Comparison of ENCODE assay signal across 2 cellular contexts in genomic region chr1:43258370-43258769, GRCh38.
A peak's percentile ranks its signal among the peaks of the same experiment; 100 is the strongest.
TF ChIP-seq lines count a peak whose summit lies in the region.

No MANE protein-coding gene starts in this region.

TF ChIP-seq in HepG2, 621 proteins besides CTCF, POLR2A, EP300 and RAD21:
- no peak for TF ChIP-seq ZBTB21 (CRISPR knock-in tag; IDR thresholded peaks at IDR 0.05)
- no peak for TF ChIP-seq CREB1 (IDR thresholded peaks at IDR 0.05)
- TF ChIP-seq CREB1 (CRISPR knock-in tag; IDR thresholded peaks at IDR 0.05) = no peak
- TF ChIP-seq MAZ (IDR thresholded peaks at IDR 0.05; ENCODE audit: borderline replicate concordance, low read depth, low read length) = no peak
- TF ChIP-seq MAZ (CRISPR knock-in tag; IDR thresholded peaks at IDR 0.05; ENCODE audit: low read depth) = no peak
- no peak for TF ChIP-seq ELF1 (CRISPR knock-in tag; IDR thresholded peaks at IDR 0.05)
- peak; percentile 52; the same call in 1 of the 2 replicates for TF ChIP-seq CEBPB (IDR thresholded peaks at IDR 0.05; ENCODE audit: borderline replicate concordance, low read depth, low read length)

TF ChIP-seq in GM23338, 12 proteins besides CTCF, POLR2A, EP300 and RAD21:
- TF ChIP-seq ETS1 (IDR thresholded peaks at IDR 0.05) (no peak), POLR2AphosphoS5 (IDR thresholded peaks at IDR 0.05; ENCODE audit: low read depth) (no peak), STAT1 (IDR thresholded peaks at IDR 0.05; ENCODE audit: unreplicated experiment) (no peak), EZH2 (IDR thresholded peaks at IDR 0.05; ENCODE audit: low read depth, unreplicated experiment) (no peak), JUNB (IDR thresholded peaks at IDR 0.05; ENCODE audit: unreplicated experiment) (no peak), ZNF114 (CRISPR knock-in tag; IDR thresholded peaks at IDR 0.05) (no peak), NANOG (IDR thresholded peaks at IDR 0.05; ENCODE audit: borderline replicate concordance) (no peak), EZH2phosphoT487 (IDR thresholded peaks at IDR 0.05; ENCODE audit: unreplicated experiment) (no peak), CREB1 (CRISPR knock-in tag; IDR thresholded peaks at IDR 0.05; ENCODE audit: low read depth) (no peak), ZNF331 (CRISPR knock-in tag; IDR thresholded peaks at IDR 0.05; ENCODE audit: low read depth) (no peak)
- TF ChIP-seq, protein P1, sequence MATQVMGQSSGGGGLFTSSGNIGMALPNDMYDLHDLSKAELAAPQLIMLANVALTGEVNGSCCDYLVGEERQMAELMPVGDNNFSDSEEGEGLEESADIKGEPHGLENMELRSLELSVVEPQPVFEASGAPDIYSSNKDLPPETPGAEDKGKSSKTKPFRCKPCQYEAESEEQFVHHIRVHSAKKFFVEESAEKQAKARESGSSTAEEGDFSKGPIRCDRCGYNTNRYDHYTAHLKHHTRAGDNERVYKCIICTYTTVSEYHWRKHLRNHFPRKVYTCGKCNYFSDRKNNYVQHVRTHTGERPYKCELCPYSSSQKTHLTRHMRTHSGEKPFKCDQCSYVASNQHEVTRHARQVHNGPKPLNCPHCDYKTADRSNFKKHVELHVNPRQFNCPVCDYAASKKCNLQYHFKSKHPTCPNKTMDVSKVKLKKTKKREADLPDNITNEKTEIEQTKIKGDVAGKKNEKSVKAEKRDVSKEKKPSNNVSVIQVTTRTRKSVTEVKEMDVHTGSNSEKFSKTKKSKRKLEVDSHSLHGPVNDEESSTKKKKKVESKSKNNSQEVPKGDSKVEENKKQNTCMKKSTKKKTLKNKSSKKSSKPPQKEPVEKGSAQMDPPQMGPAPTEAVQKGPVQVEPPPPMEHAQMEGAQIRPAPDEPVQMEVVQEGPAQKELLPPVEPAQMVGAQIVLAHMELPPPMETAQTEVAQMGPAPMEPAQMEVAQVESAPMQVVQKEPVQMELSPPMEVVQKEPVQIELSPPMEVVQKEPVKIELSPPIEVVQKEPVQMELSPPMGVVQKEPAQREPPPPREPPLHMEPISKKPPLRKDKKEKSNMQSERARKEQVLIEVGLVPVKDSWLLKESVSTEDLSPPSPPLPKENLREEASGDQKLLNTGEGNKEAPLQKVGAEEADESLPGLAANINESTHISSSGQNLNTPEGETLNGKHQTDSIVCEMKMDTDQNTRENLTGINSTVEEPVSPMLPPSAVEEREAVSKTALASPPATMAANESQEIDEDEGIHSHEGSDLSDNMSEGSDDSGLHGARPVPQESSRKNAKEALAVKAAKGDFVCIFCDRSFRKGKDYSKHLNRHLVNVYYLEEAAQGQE (IDR thresholded peaks at IDR 0.05; ENCODE audit: unreplicated experiment) = no peak
- TF ChIP-seq, protein P2, sequence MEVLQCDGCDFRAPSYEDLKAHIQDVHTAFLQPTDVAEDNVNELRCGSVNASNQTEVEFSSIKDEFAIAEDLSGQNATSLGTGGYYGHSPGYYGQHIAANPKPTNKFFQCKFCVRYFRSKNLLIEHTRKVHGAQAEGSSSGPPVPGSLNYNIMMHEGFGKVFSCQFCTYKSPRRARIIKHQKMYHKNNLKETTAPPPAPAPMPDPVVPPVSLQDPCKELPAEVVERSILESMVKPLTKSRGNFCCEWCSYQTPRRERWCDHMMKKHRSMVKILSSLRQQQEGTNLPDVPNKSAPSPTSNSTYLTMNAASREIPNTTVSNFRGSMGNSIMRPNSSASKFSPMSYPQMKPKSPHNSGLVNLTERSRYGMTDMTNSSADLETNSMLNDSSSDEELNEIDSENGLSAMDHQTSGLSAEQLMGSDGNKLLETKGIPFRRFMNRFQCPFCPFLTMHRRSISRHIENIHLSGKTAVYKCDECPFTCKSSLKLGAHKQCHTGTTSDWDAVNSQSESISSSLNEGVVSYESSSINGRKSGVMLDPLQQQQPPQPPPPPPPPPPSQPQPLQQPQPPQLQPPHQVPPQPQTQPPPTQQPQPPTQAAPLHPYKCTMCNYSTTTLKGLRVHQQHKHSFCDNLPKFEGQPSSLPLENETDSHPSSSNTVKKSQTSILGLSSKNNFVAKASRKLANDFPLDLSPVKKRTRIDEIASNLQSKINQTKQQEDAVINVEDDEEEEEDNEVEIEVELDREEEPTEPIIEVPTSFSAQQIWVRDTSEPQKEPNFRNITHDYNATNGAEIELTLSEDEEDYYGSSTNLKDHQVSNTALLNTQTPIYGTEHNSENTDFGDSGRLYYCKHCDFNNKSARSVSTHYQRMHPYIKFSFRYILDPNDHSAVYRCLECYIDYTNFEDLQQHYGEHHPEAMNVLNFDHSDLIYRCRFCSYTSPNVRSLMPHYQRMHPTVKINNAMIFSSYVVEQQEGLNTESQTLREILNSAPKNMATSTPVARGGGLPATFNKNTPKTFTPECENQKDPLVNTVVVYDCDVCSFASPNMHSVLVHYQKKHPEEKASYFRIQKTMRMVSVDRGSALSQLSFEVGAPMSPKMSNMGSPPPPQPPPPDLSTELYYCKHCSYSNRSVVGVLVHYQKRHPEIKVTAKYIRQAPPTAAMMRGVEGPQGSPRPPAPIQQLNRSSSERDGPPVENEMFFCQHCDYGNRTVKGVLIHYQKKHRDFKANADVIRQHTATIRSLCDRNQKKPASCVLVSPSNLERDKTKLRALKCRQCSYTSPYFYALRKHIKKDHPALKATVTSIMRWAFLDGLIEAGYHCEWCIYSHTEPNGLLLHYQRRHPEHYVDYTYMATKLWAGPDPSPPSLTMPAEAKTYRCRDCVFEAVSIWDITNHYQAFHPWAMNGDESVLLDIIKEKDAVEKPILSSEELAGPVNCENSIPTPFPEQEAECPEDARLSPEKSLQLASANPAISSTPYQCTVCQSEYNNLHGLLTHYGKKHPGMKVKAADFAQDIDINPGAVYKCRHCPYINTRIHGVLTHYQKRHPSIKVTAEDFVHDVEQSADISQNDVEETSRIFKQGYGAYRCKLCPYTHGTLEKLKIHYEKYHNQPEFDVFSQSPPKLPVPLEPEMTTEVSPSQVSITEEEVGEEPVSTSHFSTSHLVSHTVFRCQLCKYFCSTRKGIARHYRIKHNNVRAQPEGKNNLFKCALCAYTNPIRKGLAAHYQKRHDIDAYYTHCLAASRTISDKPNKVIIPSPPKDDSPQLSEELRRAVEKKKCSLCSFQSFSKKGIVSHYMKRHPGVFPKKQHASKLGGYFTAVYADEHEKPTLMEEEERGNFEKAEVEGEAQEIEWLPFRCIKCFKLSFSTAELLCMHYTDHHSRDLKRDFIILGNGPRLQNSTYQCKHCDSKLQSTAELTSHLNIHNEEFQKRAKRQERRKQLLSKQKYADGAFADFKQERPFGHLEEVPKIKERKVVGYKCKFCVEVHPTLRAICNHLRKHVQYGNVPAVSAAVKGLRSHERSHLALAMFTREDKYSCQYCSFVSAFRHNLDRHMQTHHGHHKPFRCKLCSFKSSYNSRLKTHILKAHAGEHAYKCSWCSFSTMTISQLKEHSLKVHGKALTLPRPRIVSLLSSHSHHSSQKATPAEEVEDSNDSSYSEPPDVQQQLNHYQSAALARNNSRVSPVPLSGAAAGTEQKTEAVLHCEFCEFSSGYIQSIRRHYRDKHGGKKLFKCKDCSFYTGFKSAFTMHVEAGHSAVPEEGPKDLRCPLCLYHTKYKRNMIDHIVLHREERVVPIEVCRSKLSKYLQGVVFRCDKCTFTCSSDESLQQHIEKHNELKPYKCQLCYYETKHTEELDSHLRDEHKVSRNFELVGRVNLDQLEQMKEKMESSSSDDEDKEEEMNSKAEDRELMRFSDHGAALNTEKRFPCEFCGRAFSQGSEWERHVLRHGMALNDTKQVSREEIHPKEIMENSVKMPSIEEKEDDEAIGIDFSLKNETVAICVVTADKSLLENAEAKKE (CRISPR knock-in tag; IDR thresholded peaks at IDR 0.05) = no peak
